In genomic region chr3:46946856-46947544, GRCh38 we compare ENCODE assay signal across 8 cellular contexts. TPM values are rescaled to one million over a fixed set of nuclear protein-coding genes. Genes with fewer than 3 reads are reported as not detected.
DNase-seq lines count a peak whose midpoint lies in the region; ATAC-seq and TF ChIP-seq lines count a peak whose summit lies in the region.

No MANE protein-coding gene starts in this region.

- intact Hi-C loops in spleen (cut with DNase I; ENCODE audit: low total_unique reads) = no loop called here
- intact Hi-C loops in esophagus muscularis mucosa (cut with DNase I) = no loop called here

- TF ChIP-seq CTCF in fibroblast of lung (conservative IDR thresholded peaks at IDR 0.05 in 1 of 2, IDR thresholded peaks at IDR 0.05 in 1 of 2; ENCODE audit: low read depth in 1 of 2, low read length in 2 of 2) (no peak), spleen (IDR thresholded peaks at IDR 0.05 in 8 of 11, conservative IDR thresholded peaks at IDR 0.05 in 3 of 11) (no peak), esophagus muscularis mucosa (IDR thresholded peaks at IDR 0.05) (no peak)

- in situ Hi-C loops in HAP-1 (cut with MboI; ENCODE audit: low sequenced_read_pairs) = no loop called here

- peaks cover 2% of the 10 kb centered on the region for H3K36me3 ChIP-seq in fibroblast of lung (ENCODE audit: control insufficient read depth, insufficient read depth, low read length)
- H3K36me3 ChIP-seq in spleen = peaks cover 0 to 21% (median 0%) of the 10 kb centered on the region in 6 donors
- peaks cover 0 to 7% (median 2%) of the 10 kb centered on the region in 4 donors for H3K36me3 ChIP-seq in esophagus muscularis mucosa
- peaks cover 20% of the 10 kb centered on the region for H3K36me3 ChIP-seq in HAP-1 (replicated peaks)

- H3K79me2 ChIP-seq in fibroblast of lung (ENCODE audit: control insufficient read depth, insufficient read depth, low read length) = peaks cover 85% of the 10 kb centered on the region

- no peaks in the 10 kb centered on the region for H4K20me1 ChIP-seq in fibroblast of lung (ENCODE audit: control insufficient read depth, extremely low read depth, insufficient read depth, low read length)

- no peak for TF ChIP-seq EP300 in esophagus muscularis mucosa (IDR thresholded peaks at IDR 0.05)

- H3K27me3 ChIP-seq in fibroblast of lung (ENCODE audit: control insufficient read depth, insufficient read depth, low read length) = no peaks in the 10 kb centered on the region
- no peaks in the 10 kb centered on the region for H3K27me3 ChIP-seq in spleen (replicated peaks in 1 of 7)
- no peaks in the 10 kb centered on the region for H3K27me3 ChIP-seq in esophagus muscularis mucosa
- H3K27me3 ChIP-seq in HAP-1 (ENCODE audit: low read depth) = no peaks in the 10 kb centered on the region

- H3K4me2 ChIP-seq in fibroblast of lung (ENCODE audit: extremely low read depth, insufficient read depth, low read length) = no peak overlapping the region

- no peak overlapping the region for H3K9ac ChIP-seq in fibroblast of lung (ENCODE audit: insufficient read depth, low read length)

- ATAC-seq in GM21423 (IDR thresholded peaks at IDR 0.05; ENCODE audit: unreplicated experiment) = no peak
- ATAC-seq in GM21528 (IDR thresholded peaks at IDR 0.05; ENCODE audit: low FRiP score, unreplicated experiment) = no peak

- 21 to 35% (median 24%) methylated on average over 6 to 7 of the region's 7 CpGs for WGBS in spleen, 5 donors
- WGBS in esophagus muscularis mucosa = 60% methylated on average over 7 of the region's 7 CpGs

- H3K9me3 ChIP-seq in fibroblast of lung (ENCODE audit: control insufficient read depth, insufficient read depth, low read depth, low read length) (no peaks in the 10 kb centered on the region), spleen (no peaks in the 10 kb centered on the region), esophagus muscularis mucosa (no peaks in the 10 kb centered on the region), HAP-1 (no peaks in the 10 kb centered on the region)

- H3K4me3 ChIP-seq in fibroblast of lung (replicated peaks in 1 of 4; ENCODE audit: control extremely low read depth in 1 of 4, insufficient read depth in 1 of 4, low read depth in 3 of 4, low read length in 4 of 4) (no peak overlapping the region), spleen (peak overlapping the region in 1 of 8 donors; percentile 35), esophagus muscularis mucosa (no peak overlapping the region), HAP-1 (no peak overlapping the region)

- TF ChIP-seq POLR2A in spleen (IDR thresholded peaks at IDR 0.05) = no peak
- no peak for TF ChIP-seq POLR2A in esophagus muscularis mucosa (IDR thresholded peaks at IDR 0.05; ENCODE audit: low read depth)

- H2AFZ ChIP-seq in fibroblast of lung (ENCODE audit: low read length) = no peak overlapping the region

- H3K4me1 ChIP-seq in fibroblast of lung (ENCODE audit: control insufficient read depth, extremely low read depth, insufficient read depth, low read length) (peaks cover 2% of the 10 kb centered on the region), spleen (peaks cover 54 to 100% (median 89%) of the 10 kb centered on the region in 6 donors), esophagus muscularis mucosa (peaks cover 76 to 91% (median 88%) of the 10 kb centered on the region in 4 donors), HAP-1 (no peaks in the 10 kb centered on the region; the same call in 1 of the 2 replicates)

- DNase-seq in LoVo (ENCODE audit: low spot score) (peak; percentile 61), fibroblast of lung (ENCODE audit: low read depth in 2 of 2) (peak; percentile 17 to 67), spleen (peak; percentile 86), esophagus muscularis mucosa (ENCODE audit: extremely low spot score) (no peak), HAP-1 (ENCODE audit: low spot score in 2 of 2) (no peak)
- peak; percentile 65 for DNase-seq in activated CD8-positive, alpha-beta memory T cell treated with anti-CD3 and anti-CD28 coated beads, Interleukin-2, amount 50 U/mL, for 1 hour (ENCODE audit: extremely low read depth)

- H3K27ac ChIP-seq in fibroblast of lung (ENCODE audit: insufficient read depth, low read length) = no peak overlapping the region
- H3K27ac ChIP-seq in spleen = peak overlapping the region; percentile 1 to 91 (median 80)
- H3K27ac ChIP-seq in esophagus muscularis mucosa (replicated peaks in 1 of 4) = peak overlapping the region in 1 of 4 donors; percentile 5

RNA-seq across cellular contexts. Expression of gene CCDC12, which starts 29.5 kb away (rescaled TPM):
- total RNA-seq in fibroblast of lung (25.9 and 29.2 TPM in 2 replicates), spleen (10 to 100 TPM; 36.5 to 71.4 (median 54.7) TPM), esophagus muscularis mucosa (10 to 100 TPM; 27.5 to 54.8 (median 36.7) TPM)
- polyA plus RNA-seq in fibroblast of lung (28.0 and 28.4 TPM in 2 replicates), spleen (100 to 1,000 TPM in 2 of 3 donors, 10 to 100 TPM in 1; 93.5 to 124 (median 105) TPM)
- polyA plus RNA-seq in fibroblast of lung (2012) = 31.7 and 39.5 TPM in 2 replicates
- polyA minus RNA-seq in fibroblast of lung (ENCODE audit: low replicate concordance) = 22.0 and 34.3 TPM in 2 replicates

RNA-seq across cellular contexts. Expression of gene NBEAL2, which starts 32.5 kb away (rescaled TPM):
- total RNA-seq in fibroblast of lung = 2.1 and 4.5 TPM in 2 replicates
- polyA plus RNA-seq in fibroblast of lung = 1.5 and 2.5 TPM in 2 replicates
- polyA plus RNA-seq in fibroblast of lung (2012) = 2.1 and 3.3 TPM in 2 replicates
- 23.4 and 24.0 TPM in 2 replicates for polyA minus RNA-seq in fibroblast of lung (ENCODE audit: low replicate concordance)
- 100 to 1,000 TPM; 101 to 271 (median 162) TPM for total RNA-seq in spleen
- 100 to 1,000 TPM in 2 of 3 donors, 10 to 100 TPM in 1; 44.0 to 126 (median 119) TPM for polyA plus RNA-seq in spleen
- total RNA-seq in esophagus muscularis mucosa = 10 to 100 TPM; 16.6 to 22.1 (median 21.2) TPM

Comparison
In these comparisons a context has a peak if more than half of its experiments do, and no peak if none do; other contexts are left out.
1. DNase-seq: peak in LoVo (single experiment), activated CD8-positive, alpha-beta memory T cell treated with anti-CD3 and anti-CD28 coated beads, Interleukin-2, amount 50 U/mL, for 1 hour (single experiment), fibroblast of lung (2 of 2) and spleen (single experiment); none in esophagus muscularis mucosa (single experiment) and HAP-1 (0 of 2).
2. RNA of gene NBEAL2, which starts 32.5 kb away (total RNA-seq): 101 to 271 TPM in spleen; 16.6 to 22.1 TPM in esophagus muscularis mucosa and 2.1 to 4.5 TPM in fibroblast of lung; every median in the first group is over 4 times any median in the second.